ENCODE assay signal across 9 cellular contexts in genomic region chr12:57611810-57612710, GRCh38. TPM values are rescaled to one million over a fixed set of nuclear protein-coding genes. Genes with fewer than 3 reads are reported as not detected.
DNase-seq lines count a peak whose midpoint lies in the region; FAIRE-seq and TF ChIP-seq lines count a peak whose summit lies in the region.
"Had no signal": no experiment of that assay in that cellular context is flagged by ENCODE, and none has a peak within 500 bp of the region (broad histone marks: within the 10 kb centered on the region; RNA-seq: fewer than 3 reads in every experiment).

No MANE protein-coding gene starts in this region.

- H3K27ac ChIP-seq in H1 (ENCODE audit: low read depth, low read length), result no peak overlapping the region
- H3K27ac ChIP-seq in trophoblast cell (ENCODE audit: low read depth, low read length), result no peak overlapping the region

- H3K4me1 ChIP-seq in H1 (replicated peaks in 1 of 4; ENCODE audit: control insufficient read depth in 3 of 4, insufficient read depth in 4 of 4, low read length in 3 of 4), result peaks cover 8 to 17% (median 12%) of the 10 kb centered on the region in 4 experiments
- H3K4me1 ChIP-seq in trophoblast cell (ENCODE audit: control insufficient read depth in 1 of 2, insufficient read depth in 2 of 2, low read length in 2 of 2), result peaks cover 3 to 4% of the 10 kb centered on the region in 2 experiments

- in situ Hi-C loops in KBM-7 (cut with MboI; ENCODE audit: low pct_unique_long_range_greater_than_20kb, low sequenced_read_pairs), result no loop called here

- H4K20me1 ChIP-seq in H1 (replicated peaks in 1 of 2; ENCODE audit: control insufficient read depth in 1 of 2, insufficient read depth in 2 of 2, low read length in 2 of 2), result peaks cover 0 to 6% of the 10 kb centered on the region in 2 experiments

- H3K9ac ChIP-seq in H1 (replicated peaks in 1 of 4; ENCODE audit: extremely low read depth in 1 of 4, low read depth in 3 of 4, low read length in 3 of 4) (no peak overlapping the region; a peak in 1 of 7 replicates), trophoblast cell (ENCODE audit: low read length) (no peak overlapping the region)

- TF ChIP-seq POLR2A in H1 (IDR thresholded peaks at IDR 0.05; ENCODE audit: control extremely low read depth in 1 of 2, low read depth in 2 of 2, low read length in 2 of 2), result no peak

- FAIRE-seq in H1 (lab: Jason Lieb, UNC), result no peak

- peak; percentile 81 for DNase-seq in DMS 273 (lab: John Stamatoyannopoulos, UW; ENCODE audit: unreplicated experiment)
- DNase-seq in NCI-H524 (lab: John Stamatoyannopoulos, UW), result peak; percentile 85 to 92
- DNase-seq in H1 (ENCODE audit: low read depth in 1 of 2, low spot score in 2 of 2), result no peak
- DNase-seq in trophoblast cell, result no peak
- no peak for DNase-seq in globus pallidus (ENCODE audit: low spot score)
- no peak for DNase-seq in KBM-7
- DNase-seq in ureter (ENCODE audit: low spot score), result no peak
- DNase-seq in RPMI8226, result no peak

- no peak overlapping the region for H4K12ac ChIP-seq in trophoblast cell (ENCODE audit: low read depth, low read length)

- H2AFZ ChIP-seq in H1 (ENCODE audit: low read length), result no peak overlapping the region
- H2AFZ ChIP-seq in trophoblast cell (ENCODE audit: insufficient read depth, low read length, poor library complexity), result no peak overlapping the region

- H3K4me2 ChIP-seq in H1 (ENCODE audit: insufficient read depth in 1 of 2, low read depth in 2 of 2, low read length in 2 of 2), result peak overlapping the region; percentile 88 to 97
- H3K4me2 ChIP-seq in trophoblast cell (ENCODE audit: low read length), result peak overlapping the region; percentile 33

- CTCF ChIA-PET in H1 (lab: Charles Lee; ENCODE audit: partially characterized antibody), result interaction anchor here (1.0 to 12.5 kb wide), 7 partner anchors 8 to 130 kb away, joined by 3 to 124 read pairs (median 5); partner anchors contain the start of gene B4GALNT1

- H2BK5ac ChIP-seq in H1 (ENCODE audit: low read depth, low read length) (no peak overlapping the region), trophoblast cell (ENCODE audit: low read depth, low read length, poor library complexity) (no peak overlapping the region)

- H2BK120ac ChIP-seq in H1 (replicated peaks; ENCODE audit: low read depth, low read length) (no peak overlapping the region), trophoblast cell (ENCODE audit: insufficient read depth, low read length, poor library complexity) (no peak overlapping the region)

- no peak for TF ChIP-seq EP300 in H1 (IDR thresholded peaks at IDR 0.05; ENCODE audit: borderline replicate concordance in 1 of 2, low read depth in 2 of 2, low read length in 2 of 2)

- H4K8ac ChIP-seq in H1 (ENCODE audit: extremely low read depth, insufficient read depth, low read length), result no peak overlapping the region
- H4K8ac ChIP-seq in trophoblast cell (ENCODE audit: low read depth, low read length), result no peak overlapping the region

- no peak overlapping the region for H2BK20ac ChIP-seq in H1 (ENCODE audit: low read length)

- H3K14ac ChIP-seq in H1 (ENCODE audit: insufficient read length) (no peak overlapping the region), trophoblast cell (ENCODE audit: low read length) (no peak overlapping the region)

- H3K36me3 ChIP-seq in H1 (ENCODE audit: control insufficient read depth in 2 of 4, insufficient read depth in 4 of 4, low read length in 3 of 4) (peaks cover 0 to 5% (median 3%) of the 10 kb centered on the region in 4 experiments; a peak in 3 of 8 replicates), trophoblast cell (ENCODE audit: control insufficient read depth in 1 of 2, insufficient read depth in 2 of 2, low read length in 2 of 2) (peaks cover 4 to 7% of the 10 kb centered on the region in 2 experiments)

- H3K9me3 ChIP-seq in H1 (ENCODE audit: insufficient read depth in 2 of 2, low read depth in 1 of 2, low read length in 1 of 2) (no peaks in the 10 kb centered on the region), trophoblast cell (ENCODE audit: insufficient read depth, low read depth, low read length) (peaks cover 5% of the 10 kb centered on the region)
- H3K9me3 ChIP-seq: mucosa of descending colon had no signal

- H3K23ac ChIP-seq in H1 (ENCODE audit: insufficient read length), result no peak overlapping the region
- H3K23ac ChIP-seq in trophoblast cell (ENCODE audit: low read length), result no peak overlapping the region

- H3K18ac ChIP-seq in H1 (ENCODE audit: extremely low read depth, low read length), result no peak overlapping the region; the same call in 1 of the 2 replicates
- no peak overlapping the region for H3K18ac ChIP-seq in trophoblast cell (ENCODE audit: low read length)

- H3K79me2 ChIP-seq in H1 (ENCODE audit: control insufficient read depth in 1 of 2, insufficient read depth in 2 of 2, low read length in 2 of 2) (no peaks in the 10 kb centered on the region), trophoblast cell (ENCODE audit: control insufficient read depth, insufficient read depth, low read length, poor library complexity) (no peaks in the 10 kb centered on the region)

- 26% methylated on average over 10 of the region's 27 CpGs; no CpG with 5 or more reads in 1 of the 2 experiments for WGBS in H1 (ENCODE audit: extremely low coverage in 1 of 2, insufficient coverage in 1 of 2, insufficient read length in 1 of 2, insufficient replicate concordance in 2 of 2, low coverage in 1 of 2, low lambda C conversion rate in 2 of 2, missing lambda C conversion rate in 1 of 2), 2 experiments
- WGBS in trophoblast cell (ENCODE audit: extremely low coverage, insufficient coverage, insufficient read length), result no CpG with 5 or more reads among the region's 27 CpGs

- H2BK12ac ChIP-seq in H1 (ENCODE audit: low read depth, low read length) (no peak overlapping the region), trophoblast cell (ENCODE audit: low read length) (no peak overlapping the region)

- peaks cover 19% of the 10 kb centered on the region; the same call in 1 of the 2 replicates for H3K23me2 ChIP-seq in H1 (ENCODE audit: low read depth, low read length)

- H2AK5ac ChIP-seq in H1 (ENCODE audit: low read depth, low read length), result no peak overlapping the region
- no peak overlapping the region for H2AK5ac ChIP-seq in trophoblast cell (ENCODE audit: low read length)

- H3K79me1 ChIP-seq in H1 (ENCODE audit: low read depth, low read length) (no peaks in the 10 kb centered on the region), trophoblast cell (ENCODE audit: low read length) (peaks cover 6% of the 10 kb centered on the region)

- H4K91ac ChIP-seq in H1 (replicated peaks; ENCODE audit: insufficient read length, low read length) (no peak overlapping the region), trophoblast cell (ENCODE audit: low read depth, low read length) (no peak overlapping the region)

- POLR2A ChIA-PET in H1 (lab: Charles Lee; ENCODE audit: partially characterized antibody), result interaction anchor here (0.7 to 6.8 kb wide), 11 partner anchors 8 to 153 kb away, joined by 3 to 45 read pairs (median 4); partner anchors contain the start of genes PIP4K2C and TSPAN31

- no peak overlapping the region for H4K5ac ChIP-seq in H1 (ENCODE audit: insufficient read length, low read depth, low read length)

- TF ChIP-seq RAD21 in H1 (IDR thresholded peaks at IDR 0.05 in 1 of 2, conservative IDR thresholded peaks at IDR 0.05 in 1 of 2; ENCODE audit: low read depth in 2 of 2, low read length in 2 of 2), result no peak

- H3K4me3 ChIP-seq in H1 (ENCODE audit: extremely low read depth in 1 of 4, insufficient read depth in 2 of 4, low read depth in 3 of 4, low read length in 4 of 4) (peak overlapping the region; percentile 3 to 73 (median 36); a peak in 7 of 8 replicates), trophoblast cell (ENCODE audit: low read depth, low read length) (peak overlapping the region; percentile 71)

- no peak for TF ChIP-seq CTCF in H1 (IDR thresholded peaks at IDR 0.05; ENCODE audit: control extremely low read depth in 1 of 3, insufficient read depth in 1 of 3, low read depth in 1 of 3, low read length in 3 of 3)

- H3K4ac ChIP-seq in H1 (replicated peaks; ENCODE audit: insufficient read length, low read depth, low read length) (no peak overlapping the region), trophoblast cell (ENCODE audit: low read depth, low read length) (no peak overlapping the region)

- H3K27me3 ChIP-seq in H1 (replicated peaks in 1 of 4; ENCODE audit: control insufficient read depth in 3 of 4, extremely low read depth in 1 of 4, insufficient read depth in 3 of 4, low read length in 3 of 4), result peaks cover 4 to 65% (median 54%) of the 10 kb centered on the region in 4 experiments
- peaks cover 19% of the 10 kb centered on the region for H3K27me3 ChIP-seq in trophoblast cell (ENCODE audit: insufficient read depth, low read length)

- H2BK15ac ChIP-seq in H1 (ENCODE audit: low read length), result no peak overlapping the region

- no peak overlapping the region for H3K56ac ChIP-seq in H1 (replicated peaks; ENCODE audit: insufficient read length, low read depth, low read length)

RNA-seq across cellular contexts. Expression of gene ARHGEF25, which starts 0.8 kb away (rescaled TPM):
- total RNA-seq in H1 (2021; fragmentation: NEBNext Ultra II Directional; extraction: Animal tissue kit (Norgen Biotek cat#: 25700)), result 5.9 and 6.4 TPM in 2 replicates
- 8.6 and 8.8 TPM in 2 replicates for polyA plus RNA-seq in H1 (2011; rRNA removed)
- 11.8 TPM for polyA plus RNA-seq in H1 (2011; cell fraction: cytosol; rRNA removed)
- polyA plus RNA-seq in H1 (2011; cell fraction: nucleus; rRNA removed), result 45.7 TPM
- 11.8 to 18.3 TPM (median 17.0 TPM) in 4 replicates for polyA plus RNA-seq in H1 (2012, experiment 1 of 2)
- 10.9 TPM for polyA plus RNA-seq in H1 (2012, experiment 2 of 2)
- 3.8 TPM for polyA plus RNA-seq in H1 (2013, experiment 1 of 2)
- 3.6 TPM for polyA plus RNA-seq in H1 (2013, experiment 2 of 2)
- 4.3 and 9.0 TPM in 2 replicates for polyA minus RNA-seq in H1 (2011; rRNA and poly(A)+ RNA removed)
- polyA minus RNA-seq in H1 (2011; cell fraction: cytosol; rRNA and poly(A)+ RNA removed), result 3.4 TPM
- polyA minus RNA-seq in H1 (2011; cell fraction: nucleus; rRNA and poly(A)+ RNA removed), result 7.1 TPM
- polyA plus RNA-seq in trophoblast cell (2013), result 2.3 and 2.6 TPM in 2 replicates
- total RNA-seq in ureter, result 41.5 TPM

RNA-seq across cellular contexts. Expression of gene DTX3, which starts 7.4 kb away (rescaled TPM):
- 41.8 and 43.4 TPM in 2 replicates for total RNA-seq in H1 (2021; fragmentation: NEBNext Ultra II Directional; extraction: Animal tissue kit (Norgen Biotek cat#: 25700))
- polyA plus RNA-seq in H1 (2011; rRNA removed), result 92.5 and 126 TPM in 2 replicates
- 92.5 TPM for polyA plus RNA-seq in H1 (2011; cell fraction: cytosol; rRNA removed)
- polyA plus RNA-seq in H1 (2011; cell fraction: nucleus; rRNA removed), result 373 TPM
- polyA plus RNA-seq in H1 (2012, experiment 1 of 2), result 66.9 to 71.1 TPM (median 70.4 TPM) in 4 replicates
- 45.9 TPM for polyA plus RNA-seq in H1 (2012, experiment 2 of 2)
- polyA plus RNA-seq in H1 (2013, experiment 1 of 2), result 41.7 TPM
- polyA plus RNA-seq in H1 (2013, experiment 2 of 2), result 36.1 TPM
- polyA minus RNA-seq in H1 (2011; rRNA and poly(A)+ RNA removed), result 27.3 and 38.8 TPM in 2 replicates
- 31.0 TPM for polyA minus RNA-seq in H1 (2011; cell fraction: cytosol; rRNA and poly(A)+ RNA removed)
- polyA minus RNA-seq in H1 (2011; cell fraction: nucleus; rRNA and poly(A)+ RNA removed), result 52.0 TPM
- 13.0 and 13.2 TPM in 2 replicates for polyA plus RNA-seq in trophoblast cell (2013)
- total RNA-seq in ureter, result 40.0 TPM

RNA-seq across cellular contexts. Expression of gene B4GALNT1, which starts 20.9 kb away (rescaled TPM):
- 1.4 and 1.5 TPM in 2 replicates for total RNA-seq in H1 (2021; fragmentation: NEBNext Ultra II Directional; extraction: Animal tissue kit (Norgen Biotek cat#: 25700))
- 2.2 and 2.3 TPM in 2 replicates for polyA plus RNA-seq in H1 (2011; rRNA removed)
- 1.6 TPM for polyA plus RNA-seq in H1 (2011; cell fraction: cytosol; rRNA removed)
- 4.8 TPM for polyA plus RNA-seq in H1 (2011; cell fraction: nucleus; rRNA removed)
- 0.95 to 1.6 TPM (median 1.3 TPM) in 4 replicates for polyA plus RNA-seq in H1 (2012, experiment 1 of 2)
- 1.3 TPM for polyA plus RNA-seq in H1 (2012, experiment 2 of 2)
- polyA plus RNA-seq in H1 (2013, experiment 1 of 2), result 0.61 TPM
- 0.74 TPM for polyA plus RNA-seq in H1 (2013, experiment 2 of 2)
- 1.0 and 1.7 TPM in 2 replicates for polyA minus RNA-seq in H1 (2011; rRNA and poly(A)+ RNA removed)
- polyA minus RNA-seq in H1 (2011; cell fraction: cytosol; rRNA and poly(A)+ RNA removed), result 0.59 TPM
- polyA minus RNA-seq in H1 (2011; cell fraction: nucleus; rRNA and poly(A)+ RNA removed), result 1.5 TPM
- polyA plus RNA-seq in trophoblast cell (2013), result 0.21 and 0.33 TPM in 2 replicates
- 3.3 TPM for total RNA-seq in ureter

RNA-seq across cellular contexts. Expression of gene PIP4K2C, which starts 21.1 kb away (rescaled TPM):
- total RNA-seq in H1 (2021; fragmentation: NEBNext Ultra II Directional; extraction: Animal tissue kit (Norgen Biotek cat#: 25700)), result 21.4 and 27.1 TPM in 2 replicates
- 21.0 and 25.0 TPM in 2 replicates for polyA plus RNA-seq in H1 (2011; rRNA removed)
- polyA plus RNA-seq in H1 (2011; cell fraction: cytosol; rRNA removed), result 21.8 TPM
- polyA plus RNA-seq in H1 (2011; cell fraction: nucleus; rRNA removed), result 23.9 TPM
- polyA plus RNA-seq in H1 (2012, experiment 1 of 2), result 19.5 to 27.9 TPM (median 22.1 TPM) in 4 replicates
- polyA plus RNA-seq in H1 (2012, experiment 2 of 2), result 16.5 TPM
- polyA plus RNA-seq in H1 (2013, experiment 1 of 2), result 14.6 TPM
- 15.9 TPM for polyA plus RNA-seq in H1 (2013, experiment 2 of 2)
- 25.6 and 27.0 TPM in 2 replicates for polyA minus RNA-seq in H1 (2011; rRNA and poly(A)+ RNA removed)
- polyA minus RNA-seq in H1 (2011; cell fraction: cytosol; rRNA and poly(A)+ RNA removed), result 16.4 TPM
- 11.0 TPM for polyA minus RNA-seq in H1 (2011; cell fraction: nucleus; rRNA and poly(A)+ RNA removed)
- polyA plus RNA-seq in trophoblast cell (2013), result 31.5 and 32.2 TPM in 2 replicates
- total RNA-seq in ureter, result 48.0 TPM

Comparison
In these comparisons a context has a peak if more than half of its experiments do, and no peak if none do; other contexts are left out.
1. DNase-seq: peak in DMS 273 (single experiment) and NCI-H524 (2 of 2); none in H1 (0 of 2), trophoblast cell (0 of 2), globus pallidus (single experiment), KBM-7 (single experiment), ureter (single experiment) and RPMI8226 (single experiment).